20 cellular contexts compared by ENCODE assay signal in genomic region chr9:4206718-4207117, GRCh38.
DNase-seq lines count a peak whose midpoint lies in the region; ATAC-seq and TF ChIP-seq lines count a peak whose summit lies in the region.
"Had no signal": no experiment of that assay in that cellular context is flagged by ENCODE, and none has a peak within 500 bp of the region (broad histone marks: within the 10 kb centered on the region; RNA-seq: fewer than 3 reads in every experiment).

No MANE protein-coding gene starts in this region.

- H2BK120ac ChIP-seq in neuronal stem cell (ENCODE audit: low read depth, low read length), result no peak overlapping the region

- H3K9ac ChIP-seq in neuronal stem cell (ENCODE audit: low read depth, low read length, poor library complexity), result no peak overlapping the region

- no peak overlapping the region for H3K14ac ChIP-seq in neuronal stem cell (ENCODE audit: low read length)

- no CpG with 5 or more reads among the region's 8 CpGs for WGBS in neuronal stem cell (ENCODE audit: extremely low coverage in 2 of 2, insufficient read length in 2 of 2, insufficient replicate concordance in 1 of 2), 2 donors

- H3K79me1 ChIP-seq in neuronal stem cell (ENCODE audit: low read depth, low read length), result no peaks in the 10 kb centered on the region

- peak overlapping the region; percentile 89 to 99 (median 94) for H3K27ac Mint-ChIP-seq in nephron
- peak overlapping the region; percentile 61 for H3K27ac Mint-ChIP-seq in type B pancreatic cell
- no peak overlapping the region for H3K27ac Mint-ChIP-seq in activated CD4-positive, alpha-beta memory T cell treated with anti-CD3 and anti-CD28 coated beads for 36 hours
- H3K27ac Mint-ChIP-seq: activated CD4-positive, alpha-beta T cell treated with anti-CD3 and anti-CD28 coated beads, Interleukin-2, amount 10 ng/mL, durations not matched to agents 24 days and 14 days; activated naive CD8-positive, alpha-beta T cell treated with anti-CD3 and anti-CD28 coated beads for 36 hours; activated T-helper 17 cell treated with anti-CD3 and anti-CD28 coated beads, Interleukin-2, amount 50 U/mL, for 72 hours had no signal

- H3K27me3 Mint-ChIP-seq in nephron (ENCODE audit: low read depth), result peaks cover 4% of the 10 kb centered on the region
- no peaks in the 10 kb centered on the region for H3K27me3 Mint-ChIP-seq in type B pancreatic cell
- H3K27me3 Mint-ChIP-seq in activated CD4-positive, alpha-beta memory T cell treated with anti-CD3 and anti-CD28 coated beads for 36 hours, result no peaks in the 10 kb centered on the region
- H3K27me3 Mint-ChIP-seq: activated CD4-positive, alpha-beta T cell treated with anti-CD3 and anti-CD28 coated beads, Interleukin-2, amount 10 ng/mL, durations not matched to agents 24 days and 14 days; activated naive CD8-positive, alpha-beta T cell treated with anti-CD3 and anti-CD28 coated beads for 36 hours had no signal

- CTCF ChIA-PET in activated CD4-positive, alpha-beta memory T cell treated with anti-CD3 and anti-CD28 coated beads for 36 hours (lab: Charles Lee), result interaction anchor here (1.3 kb wide), 1 partner anchor 9 kb away, joined by 3 read pairs; no protein-coding TSS in a partner anchor

- no peak overlapping the region for H3K4me2 ChIP-seq in neuronal stem cell (ENCODE audit: insufficient read depth, low read length, poor library complexity, severe bottlenecking)

- TF ChIP-seq CTCF in cardiac fibroblast (IDR thresholded peaks at IDR 0.05; ENCODE audit: low read depth, low read length) (no peak), left ventricle myocardium inferior (IDR thresholded peaks at IDR 0.05; ENCODE audit: borderline replicate concordance) (no peak), nephron (IDR thresholded peaks at IDR 0.05; ENCODE audit: unreplicated experiment in 3 of 3) (no peak), type B pancreatic cell (conservative IDR thresholded peaks at IDR 0.05) (no peak)

- peak; percentile 53 to 85 for DNase-seq in cardiac fibroblast (ENCODE audit: low read depth in 2 of 2)
- no peak for DNase-seq in left ventricle myocardium inferior
- DNase-seq in type B pancreatic cell (ENCODE audit: extremely low spot score, unreplicated experiment), result no peak
- DNase-seq in activated CD4-positive, alpha-beta memory T cell treated with anti-CD3 and anti-CD28 coated beads for 36 hours, result no peak
- DNase-seq in neuronal stem cell (ENCODE audit: low spot score), result no peak
- DNase-seq in stimulated activated naive CD4-positive, alpha-beta T cell treated with Interleukin-2 at 50 U/mL for 16 hours (lab: John Stamatoyannopoulos, UW), result no peak
- DNase-seq: activated CD4-positive, alpha-beta T cell treated with anti-CD3 and anti-CD28 coated beads, Interleukin-2, amount 10 ng/mL, durations not matched to agents 24 days and 14 days; activated naive CD8-positive, alpha-beta T cell treated with anti-CD3 and anti-CD28 coated beads for 36 hours; DMS79; glutamatergic neuron; NCI-H1105 treated with DMSO at 0.1 percent for 48 hours; NCI-H510A treated with DMSO at 0.1 percent for 48 hours; nucleus accumbens; sigmoid colon had no signal

- no peaks in the 10 kb centered on the region for H3K27me3 ChIP-seq in left ventricle myocardium inferior (ENCODE audit: low read depth)
- no peaks in the 10 kb centered on the region for H3K27me3 ChIP-seq in neuronal stem cell (ENCODE audit: control insufficient read depth in 3 of 3, insufficient read depth in 3 of 3, low read depth in 1 of 3, low read length in 3 of 3)
- H3K27me3 ChIP-seq: body of pancreas, sigmoid colon, suprapubic skin had no signal

- H3K4ac ChIP-seq in neuronal stem cell (ENCODE audit: low read length), result no peak overlapping the region

- H3K18ac ChIP-seq in neuronal stem cell (ENCODE audit: low read length), result no peak overlapping the region

- H3K27ac ChIP-seq in left ventricle myocardium inferior (replicated peaks) (peak overlapping the region; percentile 50), neuronal stem cell (replicated peaks; ENCODE audit: low read length) (no peak overlapping the region)
- H3K27ac ChIP-seq: SK-N-MC, suprapubic skin had no signal

- intact Hi-C loops in left ventricle myocardium inferior (cut with micrococcal nuclease), result no loop called here
- intact Hi-C loops in activated CD4-positive, alpha-beta memory T cell treated with anti-CD3 and anti-CD28 coated beads for 36 hours (cut with micrococcal nuclease), result no loop called here

- H4K91ac ChIP-seq in neuronal stem cell (ENCODE audit: low read depth, low read length, poor library complexity), result no peak overlapping the region

- no peak overlapping the region for H2AK5ac ChIP-seq in neuronal stem cell (ENCODE audit: low read depth, low read length)

- H3K4me1 ChIP-seq in left ventricle myocardium inferior (peaks cover 20% of the 10 kb centered on the region), neuronal stem cell (ENCODE audit: control insufficient read depth in 2 of 2, insufficient read depth in 1 of 2, low read depth in 1 of 2, low read length in 2 of 2) (peaks cover 4 to 6% of the 10 kb centered on the region in 2 donors)
- H3K4me1 ChIP-seq: body of pancreas, suprapubic skin had no signal

- H3K36me3 ChIP-seq in left ventricle myocardium inferior (no peaks in the 10 kb centered on the region), neuronal stem cell (replicated peaks in 1 of 2; ENCODE audit: control insufficient read depth in 2 of 2, insufficient read depth in 2 of 2, low read length in 2 of 2) (no peaks in the 10 kb centered on the region)
- H3K36me3 ChIP-seq: sigmoid colon, suprapubic skin had no signal

- POLR2A ChIA-PET in activated CD4-positive, alpha-beta memory T cell treated with anti-CD3 and anti-CD28 coated beads for 36 hours (lab: Charles Lee), result no interaction called here

- H3K9me3 Mint-ChIP-seq in nephron, result peaks cover 3% of the 10 kb centered on the region
- H3K9me3 Mint-ChIP-seq in type B pancreatic cell, result no peaks in the 10 kb centered on the region
- H3K9me3 Mint-ChIP-seq in activated CD4-positive, alpha-beta memory T cell treated with anti-CD3 and anti-CD28 coated beads for 36 hours, result no peaks in the 10 kb centered on the region
- H3K9me3 Mint-ChIP-seq: activated CD4-positive, alpha-beta T cell treated with anti-CD3 and anti-CD28 coated beads, Interleukin-2, amount 10 ng/mL, durations not matched to agents 24 days and 14 days; activated naive CD8-positive, alpha-beta T cell treated with anti-CD3 and anti-CD28 coated beads for 36 hours; activated T-helper 17 cell treated with anti-CD3 and anti-CD28 coated beads, Interleukin-2, amount 50 U/mL, for 72 hours had no signal

- no peak overlapping the region for H2BK5ac ChIP-seq in neuronal stem cell (ENCODE audit: low read length)

- H3K4me1 Mint-ChIP-seq in nephron (peaks cover 21% of the 10 kb centered on the region), type B pancreatic cell (ENCODE audit: unreplicated experiment) (peaks cover 18% of the 10 kb centered on the region)
- no peaks in the 10 kb centered on the region for H3K4me1 Mint-ChIP-seq in activated CD4-positive, alpha-beta memory T cell treated with anti-CD3 and anti-CD28 coated beads for 36 hours (ENCODE audit: low read depth)
- H3K4me1 Mint-ChIP-seq: activated CD4-positive, alpha-beta T cell treated with anti-CD3 and anti-CD28 coated beads, Interleukin-2, amount 10 ng/mL, durations not matched to agents 24 days and 14 days; activated naive CD8-positive, alpha-beta T cell treated with anti-CD3 and anti-CD28 coated beads for 36 hours; activated T-helper 17 cell treated with anti-CD3 and anti-CD28 coated beads, Interleukin-2, amount 50 U/mL, for 72 hours had no signal

- H4K8ac ChIP-seq in neuronal stem cell (ENCODE audit: low read depth, low read length), result no peak overlapping the region

- no peak overlapping the region for H3K23ac ChIP-seq in neuronal stem cell (ENCODE audit: low read depth, low read length, poor library complexity)

- ATAC-seq in HG03342 (IDR thresholded peaks at IDR 0.05; ENCODE audit: unreplicated experiment), result no peak
- ATAC-seq: activated T-helper 17 cell treated with anti-CD3 and anti-CD28 coated beads, Interleukin-2, amount 50 U/mL, for 72 hours; body of pancreas had no signal

- no peak overlapping the region for H2AFZ ChIP-seq in neuronal stem cell (ENCODE audit: low read length)

- H3K4me3 ChIP-seq in cardiac fibroblast (replicated peaks in 1 of 2; ENCODE audit: low read depth in 2 of 2, low read length in 2 of 2) (no peak overlapping the region), left ventricle myocardium inferior (no peak overlapping the region), neuronal stem cell (ENCODE audit: low read length in 2 of 2) (no peak overlapping the region)
- H3K4me3 ChIP-seq: body of pancreas, sigmoid colon, SK-N-MC, suprapubic skin had no signal

- H3K9me3 ChIP-seq in left ventricle myocardium inferior (replicated peaks) (peaks cover 9% of the 10 kb centered on the region), neuronal stem cell (replicated peaks in 1 of 2; ENCODE audit: control insufficient read depth in 2 of 2, insufficient read depth in 1 of 2, low read depth in 1 of 2, low read length in 2 of 2) (peaks cover 0 to 2% of the 10 kb centered on the region in 2 donors)
- H3K9me3 ChIP-seq: body of pancreas, sigmoid colon, suprapubic skin had no signal

- H3K36me3 Mint-ChIP-seq in nephron (ENCODE audit: low read depth), result peaks cover 4% of the 10 kb centered on the region
- H3K36me3 Mint-ChIP-seq in type B pancreatic cell, result no peaks in the 10 kb centered on the region
- no peaks in the 10 kb centered on the region for H3K36me3 Mint-ChIP-seq in activated CD4-positive, alpha-beta memory T cell treated with anti-CD3 and anti-CD28 coated beads for 36 hours

- H2BK15ac ChIP-seq in neuronal stem cell (ENCODE audit: low read length), result no peak overlapping the region

- peak overlapping the region in 1 of 3 experiments; percentile 61 for H3K4me3 Mint-ChIP-seq in nephron
- no peak overlapping the region for H3K4me3 Mint-ChIP-seq in type B pancreatic cell
- H3K4me3 Mint-ChIP-seq in activated CD4-positive, alpha-beta memory T cell treated with anti-CD3 and anti-CD28 coated beads for 36 hours, result no peak overlapping the region
- H3K4me3 Mint-ChIP-seq: activated CD4-positive, alpha-beta T cell treated with anti-CD3 and anti-CD28 coated beads, Interleukin-2, amount 10 ng/mL, durations not matched to agents 24 days and 14 days; activated naive CD8-positive, alpha-beta T cell treated with anti-CD3 and anti-CD28 coated beads for 36 hours; activated T-helper 17 cell treated with anti-CD3 and anti-CD28 coated beads, Interleukin-2, amount 50 U/mL, for 72 hours had no signal

- no peak overlapping the region for H2BK12ac ChIP-seq in neuronal stem cell (ENCODE audit: low read length)

Comparison
In these comparisons a context has a peak if more than half of its experiments do, and no peak if none do; other contexts are left out.
1. DNase-seq: peak in cardiac fibroblast (2 of 2); none in left ventricle myocardium inferior (single experiment), type B pancreatic cell (single experiment), activated CD4-positive, alpha-beta memory T cell treated with anti-CD3 and anti-CD28 coated beads for 36 hours (single experiment), neuronal stem cell (single experiment) and stimulated activated naive CD4-positive, alpha-beta T cell treated with Interleukin-2 at 50 U/mL for 16 hours (single experiment).